ENCODE assay signal across 33 cellular contexts in genomic region chr10:66654861-66655260, GRCh38.
"Had no signal": no experiment of that assay in that cellular context is flagged by ENCODE, and none has a peak within 500 bp of the region (broad histone marks: within the 10 kb centered on the region; RNA-seq: fewer than 3 reads in every experiment).

No MANE protein-coding gene starts in this region.

- H3K36me3 Mint-ChIP-seq: activated CD8-positive, alpha-beta memory T cell treated with anti-CD3 and anti-CD28 coated beads, Interleukin-2, amount 10 ng/mL, durations not matched to agents 7 days and 5 days; activated naive CD4-positive, alpha-beta T cell treated with anti-CD3 and anti-CD28 coated beads, Interleukin-2, amount 10 ng/mL, durations not matched to agents 7 days and 5 days; activated naive CD8-positive, alpha-beta T cell had no signal

- H3K36me3 ChIP-seq: ascending aorta, cardiac muscle cell, WERI-Rb-1 had no signal

- H3K4me1 ChIP-seq: ascending aorta had no signal

- H3K27me3 ChIP-seq: ascending aorta, cardiac muscle cell had no signal

- H3K4me3 Mint-ChIP-seq: activated CD4-positive, alpha-beta memory T cell treated with anti-CD3 and anti-CD28 coated beads, Interleukin-2, amount 10 ng/mL, durations not matched to agents 7 days and 5 days; activated CD8-positive, alpha-beta memory T cell treated with anti-CD3 and anti-CD28 coated beads, Interleukin-2, amount 10 ng/mL, durations not matched to agents 7 days and 5 days; activated naive CD4-positive, alpha-beta T cell treated with anti-CD3 and anti-CD28 coated beads, Interleukin-2, amount 10 ng/mL, durations not matched to agents 7 days and 5 days; activated naive CD8-positive, alpha-beta T cell; activated naive CD8-positive, alpha-beta T cell treated with anti-CD3 and anti-CD28 coated beads, Interleukin-2, amount 50 U/mL, for 24 hours; central memory CD8-positive, alpha-beta T cell had no signal

- H3K27ac Mint-ChIP-seq: activated CD4-positive, alpha-beta memory T cell treated with anti-CD3 and anti-CD28 coated beads, Interleukin-2, amount 10 ng/mL, durations not matched to agents 7 days and 5 days; activated CD8-positive, alpha-beta memory T cell treated with anti-CD3 and anti-CD28 coated beads, Interleukin-2, amount 10 ng/mL, durations not matched to agents 7 days and 5 days; activated naive CD4-positive, alpha-beta T cell treated with anti-CD3 and anti-CD28 coated beads, Interleukin-2, amount 10 ng/mL, durations not matched to agents 7 days and 5 days; activated naive CD8-positive, alpha-beta T cell; activated naive CD8-positive, alpha-beta T cell treated with anti-CD3 and anti-CD28 coated beads, Interleukin-2, amount 50 U/mL, for 24 hours had no signal

- ATAC-seq: activated CD8-positive, alpha-beta memory T cell treated with anti-CD3 and anti-CD28 coated beads, Interleukin-2, amount 10 ng/mL, durations not matched to agents 7 days and 5 days; activated naive CD8-positive, alpha-beta T cell treated with anti-CD3 and anti-CD28 coated beads, Interleukin-2, amount 50 U/mL, for 24 hours had no signal

- H3K4me3 ChIP-seq: ascending aorta, cardiac muscle cell, PC-9 had no signal

- H3K4me1 Mint-ChIP-seq: activated CD4-positive, alpha-beta memory T cell treated with anti-CD3 and anti-CD28 coated beads, Interleukin-2, amount 10 ng/mL, durations not matched to agents 7 days and 5 days; activated CD8-positive, alpha-beta memory T cell treated with anti-CD3 and anti-CD28 coated beads, Interleukin-2, amount 10 ng/mL, durations not matched to agents 7 days and 5 days; activated naive CD4-positive, alpha-beta T cell treated with anti-CD3 and anti-CD28 coated beads, Interleukin-2, amount 10 ng/mL, durations not matched to agents 7 days and 5 days; activated naive CD8-positive, alpha-beta T cell treated with anti-CD3 and anti-CD28 coated beads, Interleukin-2, amount 50 U/mL, for 24 hours; central memory CD8-positive, alpha-beta T cell had no signal

- DNase-seq: activated CD4-positive, alpha-beta memory T cell treated with anti-CD3 and anti-CD28 coated beads, Interleukin-2, amount 10 ng/mL, durations not matched to agents 7 days and 5 days; activated CD4-positive, alpha-beta T cell treated with anti-CD3 and anti-CD28 coated beads for 1 hour; activated CD4-positive, alpha-beta T cell treated with anti-CD3 and anti-CD28 coated beads for 48 hours; activated CD4-positive, CD25-positive, alpha-beta regulatory T cell; activated CD8-positive, alpha-beta memory T cell treated with anti-CD3 and anti-CD28 coated beads for 24 hours; activated CD8-positive, alpha-beta memory T cell treated with anti-CD3 and anti-CD28 coated beads, Interleukin-2, amount 10 ng/mL, durations not matched to agents 7 days and 5 days; activated CD8-positive, alpha-beta memory T cell treated with anti-CD3 and anti-CD28 coated beads, Interleukin-2, amount 50 U/mL, for 48 hours; activated effector memory CD4-positive, alpha-beta T cell treated with Interleukin-2 at 50 U/mL for 16 hours; activated naive CD4-positive, alpha-beta T cell treated with anti-CD3 and anti-CD28 coated beads, Interleukin-2, amount 10 ng/mL, durations not matched to agents 7 days and 5 days; activated naive CD8-positive, alpha-beta T cell treated with anti-CD3 and anti-CD28 coated beads, Interleukin-2, amount 50 U/mL, for 24 hours; activated T-cell treated with anti-CD3 and anti-CD28 coated beads, Interleukin-2, amount 50 U/mL, for 48 hours; amygdala; Kasumi-1; MM.1S; MV-4-11; NCI-H1092; NCI-H1436 treated with DMSO at 0.1 percent for 48 hours; NCI-H1694 treated with DMSO at 0.1 percent for 48 hours; NCI-H2029 treated with DMSO at 0.1 percent for 48 hours; NCI-H2107; NCI-H2171; NCI-H510A; NCI-H526; NCI-H748 treated with DMSO at 0.1 percent for 48 hours; NK-92 treated with Interleukin-12 subunit alpha and Interleukin-12 subunit beta, amount 100 ng/mL, for 24 hours; PC-9; Right ventricle myocardium superior; T1000; WERI-Rb-1 had no signal

- H3K27me3 Mint-ChIP-seq: activated CD4-positive, alpha-beta memory T cell treated with anti-CD3 and anti-CD28 coated beads, Interleukin-2, amount 10 ng/mL, durations not matched to agents 7 days and 5 days; activated CD8-positive, alpha-beta memory T cell treated with anti-CD3 and anti-CD28 coated beads, Interleukin-2, amount 10 ng/mL, durations not matched to agents 7 days and 5 days; activated naive CD4-positive, alpha-beta T cell treated with anti-CD3 and anti-CD28 coated beads, Interleukin-2, amount 10 ng/mL, durations not matched to agents 7 days and 5 days; activated naive CD8-positive, alpha-beta T cell; activated naive CD8-positive, alpha-beta T cell treated with anti-CD3 and anti-CD28 coated beads, Interleukin-2, amount 50 U/mL, for 24 hours; central memory CD8-positive, alpha-beta T cell had no signal
